In the genomic region with DNA sequence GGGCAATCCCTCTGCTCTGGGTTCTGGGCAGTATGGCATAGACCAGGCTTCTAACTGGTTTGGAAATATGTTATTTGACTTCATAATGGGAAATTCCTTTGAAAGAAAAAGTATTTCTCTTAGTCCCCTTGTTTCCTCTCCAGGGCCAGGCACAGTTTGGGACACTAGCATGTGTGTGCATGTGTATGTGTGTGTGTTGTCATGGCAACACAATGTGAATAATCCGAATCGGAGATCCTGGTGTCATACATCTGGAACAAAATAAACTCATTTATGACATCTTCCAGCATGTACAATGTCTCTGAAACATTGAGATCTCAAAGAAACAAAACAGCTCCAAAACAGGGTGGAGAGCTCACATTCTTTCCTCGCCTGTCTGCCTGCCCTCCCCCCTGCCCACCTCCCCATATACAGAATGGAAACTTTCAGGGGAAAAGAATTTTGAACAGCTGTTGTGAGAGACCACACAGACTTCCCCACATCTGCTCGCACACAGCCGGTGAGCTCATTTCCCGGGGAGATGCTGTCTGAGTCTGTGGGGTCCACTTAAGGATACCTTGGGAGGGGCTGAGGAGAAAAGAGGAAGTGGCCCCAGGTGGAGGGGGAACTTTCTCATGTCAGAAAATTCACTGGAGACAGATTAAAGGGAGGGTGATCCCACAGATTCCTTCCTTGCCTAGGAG, we compare ENCODE assay signal across 20 cellular contexts. TPM values are rescaled to one million over a fixed set of nuclear protein-coding genes. Genes with fewer than 3 reads are reported as not detected.
DNase-seq lines count a peak whose midpoint lies in the region; ATAC-seq and TF ChIP-seq lines count a peak whose summit lies in the region.
"Had no signal": no experiment of that assay in that cellular context is flagged by ENCODE, and none has a peak within 500 bp of the region (broad histone marks: within the 10 kb centered on the region; RNA-seq: fewer than 3 reads in every experiment).

No MANE protein-coding gene starts in this region.

- H3K27me3 ChIP-seq in hepatocyte (no peaks in the 10 kb centered on the region), sigmoid colon (peaks cover 0 to 29% (median 16%) of the 10 kb centered on the region in 3 donors)

- H3K4me1 ChIP-seq in hepatocyte (ENCODE audit: insufficient read depth) (peaks cover 21% of the 10 kb centered on the region), sigmoid colon (no peaks in the 10 kb centered on the region)
- H3K4me1 ChIP-seq: upper lobe of right lung had no signal

- DNase-seq in DMS53 (lab: John Stamatoyannopoulos, UW) (peak; percentile 76), DMS53 treated with DMSO at 0.1 percent for 48 hours (lab: John Stamatoyannopoulos, UW; ENCODE audit: unreplicated experiment) (no peak), NAMALWA (ENCODE audit: low spot score) (peak; percentile 16), hepatocyte (ENCODE audit: low spot score) (peak; percentile 59), skeletal muscle cell (ENCODE audit: low read depth) (peak; percentile 23), sigmoid colon (no peak), middle frontal gyrus (ENCODE audit: extremely low spot score, low spot score) (no peak)
- DNase-seq: activated CD8-positive, alpha-beta memory T cell treated with anti-CD3 and anti-CD28 coated beads, Interleukin-2, amount 50 U/mL, for 48 hours; activated naive CD4-positive, alpha-beta T cell; C1 segment of cervical spinal cord; erythroblast; GM23248; mesenchymal stem cell; NCI-H187 treated with DMSO at 0.1 percent for 48 hours; NCI-H524; Right ventricle myocardium superior; small intestine; upper lobe of right lung had no signal

- H2AFZ ChIP-seq in hepatocyte = no peak overlapping the region
- H2AFZ ChIP-seq: GM23248 had no signal

- no peak for TF ChIP-seq POLR2A in sigmoid colon (IDR thresholded peaks at IDR 0.05)

- H4K20me1 ChIP-seq in hepatocyte (ENCODE audit: insufficient read depth, poor library complexity, severe bottlenecking) = no peaks in the 10 kb centered on the region

- H3K27ac ChIP-seq in hepatocyte = peak overlapping the region; percentile 88
- H3K27ac ChIP-seq in sigmoid colon = no peak overlapping the region
- H3K27ac ChIP-seq: 22Rv1, GM23248, upper lobe of right lung had no signal

- no peaks in the 10 kb centered on the region for H3K9me2 ChIP-seq in hepatocyte (replicated peaks; ENCODE audit: insufficient read depth)

- TF ChIP-seq EP300 in sigmoid colon (IDR thresholded peaks at IDR 0.05) = no peak

- intact Hi-C loops in sigmoid colon (cut with DNase I) = no loop called here

- no peak for TF ChIP-seq CTCF in hepatocyte (IDR thresholded peaks at IDR 0.05; ENCODE audit: poor library complexity)
- TF ChIP-seq CTCF in sigmoid colon (IDR thresholded peaks at IDR 0.05) = no peak

- H3K4me3 ChIP-seq in hepatocyte = no peak overlapping the region
- no peak overlapping the region for H3K4me3 ChIP-seq in skeletal muscle cell (ENCODE audit: low read depth, low read length)
- no peak overlapping the region for H3K4me3 ChIP-seq in sigmoid colon
- H3K4me3 ChIP-seq: GM23248, upper lobe of right lung had no signal

- no peaks in the 10 kb centered on the region for H3K36me3 ChIP-seq in hepatocyte (replicated peaks; ENCODE audit: insufficient read depth, low read depth)
- no peaks in the 10 kb centered on the region for H3K36me3 ChIP-seq in sigmoid colon
- H3K36me3 ChIP-seq: upper lobe of right lung had no signal

- H3K79me2 ChIP-seq in hepatocyte = no peaks in the 10 kb centered on the region

- 46% methylated on average over 6 of the region's 6 CpGs for WGBS in hepatocyte (ENCODE audit: low lambda C conversion rate, missing lambda C conversion rate)
- WGBS in sigmoid colon, 2 donors = 24 to 54% methylated on average over 6 of the region's 6 CpGs

- no peaks in the 10 kb centered on the region for H3K9me3 ChIP-seq in hepatocyte (ENCODE audit: low read depth)
- H3K9me3 ChIP-seq in sigmoid colon = no peaks in the 10 kb centered on the region
- H3K9me3 ChIP-seq: upper lobe of right lung had no signal

- no peak for ATAC-seq in GM18519 (IDR thresholded peaks at IDR 0.05; ENCODE audit: low FRiP score, unreplicated experiment)
- ATAC-seq: upper lobe of right lung had no signal

- H3K4me2 ChIP-seq in hepatocyte = peak overlapping the region; percentile 44

RNA-seq across cellular contexts. Expression of a gene that starts 55.5 kb away (rescaled TPM):
- total RNA-seq in hepatocyte (5.9 and 9.4 TPM in 2 replicates), sigmoid colon (10 to 100 TPM in 1 of 4 donors, 1 to 10 TPM in 3; 5.8 to 12.1 (median 8.8) TPM)
- polyA plus RNA-seq in hepatocyte (3.1 and 6.1 TPM in 2 replicates), sigmoid colon (1 to 10 TPM; 2.4 to 6.0 (median 2.8) TPM)

Comparison
In these comparisons a context has a peak if more than half of its experiments do, and no peak if none do; other contexts are left out.
1. DNase-seq: peak in DMS53 (single experiment), NAMALWA (single experiment), hepatocyte (single experiment) and skeletal muscle cell (single experiment); none in DMS53 treated with DMSO at 0.1 percent for 48 hours (single experiment), sigmoid colon (single experiment) and middle frontal gyrus (single experiment).